Comparison of ENCODE assay signal across 15 cellular contexts in the genomic region with DNA sequence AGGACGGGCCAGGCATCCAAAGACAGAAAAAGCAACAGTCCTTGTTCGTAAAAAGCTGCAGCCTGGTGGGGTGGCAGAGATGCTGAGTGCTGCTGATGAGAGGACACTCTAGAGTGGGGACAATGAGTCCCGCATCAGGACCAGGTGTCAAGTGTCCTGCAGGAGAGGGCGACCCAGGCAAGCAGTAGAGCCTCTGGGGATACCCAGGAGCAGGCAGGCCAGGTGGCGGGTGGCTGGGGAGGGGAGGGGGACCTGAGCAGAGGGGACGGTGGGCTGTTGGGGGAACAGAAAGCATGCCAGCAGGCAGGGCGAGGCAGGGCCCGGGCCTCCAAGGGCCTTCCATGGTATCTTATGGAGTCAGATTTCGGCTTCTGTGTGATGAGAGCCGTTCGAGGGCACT. TPM values are rescaled to one million over a fixed set of nuclear protein-coding genes. Genes with fewer than 3 reads are reported as not detected.
A peak's percentile ranks its signal among the peaks of the same experiment; 100 is the strongest.
DNase-seq lines count a peak whose midpoint lies in the region; ATAC-seq and TF ChIP-seq lines count a peak whose summit lies in the region.
"Had no signal": no experiment of that assay in that cellular context is flagged by ENCODE, and none has a peak within 500 bp of the region (broad histone marks: within the 10 kb centered on the region; RNA-seq: fewer than 3 reads in every experiment).

No MANE protein-coding gene starts in this region.

- POLR2A ChIA-PET in A673 (lab: Charles Lee; ENCODE audit: low non-redundant PET): no interaction called here

- peak; percentile 40 for DNase-seq in H7
- DNase-seq in NCI-H2171 treated with DMSO at 0.1 percent for 48 hours (lab: John Stamatoyannopoulos, UW): peak; percentile 93
- DNase-seq in mesenteric fat pad (ENCODE audit: low spot score): peak; percentile 64
- peak; percentile 57 for DNase-seq in upper lobe of right lung
- DNase-seq in GDM1 (lab: John Stamatoyannopoulos, UW): no peak
- no peak for DNase-seq in HT-29 (ENCODE audit: low spot score)
- DNase-seq in A673 (ENCODE audit: low spot score): no peak
- DNase-seq: AML-193; Caco-2; CD8-positive, alpha-beta memory T cell; DND-41; GF-D8; GM23248 had no signal

- H3K4me1 ChIP-seq in upper lobe of right lung (no peaks in the 10 kb centered on the region), A673 (ENCODE audit: insufficient read depth, low read length, poor library complexity, severe bottlenecking) (peaks cover 6% of the 10 kb centered on the region)
- H3K4me1 ChIP-seq: Caco-2 had no signal

- no peaks in the 10 kb centered on the region for H3K27me3 ChIP-seq in H7 (ENCODE audit: control insufficient read depth, insufficient read depth, low read length)
- H3K27me3 ChIP-seq in upper lobe of right lung: no peaks in the 10 kb centered on the region
- no peaks in the 10 kb centered on the region for H3K27me3 ChIP-seq in A673 (replicated peaks; ENCODE audit: insufficient read depth, low read depth, low read length, poor library complexity)
- H3K27me3 ChIP-seq: BLaER1 had no signal

- H3K27ac ChIP-seq in upper lobe of right lung: no peak overlapping the region
- no peak overlapping the region for H3K27ac ChIP-seq in A673 (ENCODE audit: low read depth, low read length, poor library complexity, severe bottlenecking)
- H3K27ac ChIP-seq: 22Rv1, BLaER1, GM23248 had no signal

- BruUV-seq in A673 (replicated peaks; lab: Mats Ljungman, UMichigan): no TSS peak

- CTCF ChIA-PET in A673 (lab: Charles Lee): no interaction called here

- H3K36me3 ChIP-seq in H7 (replicated peaks; ENCODE audit: control insufficient read depth, insufficient read depth, low read length) (no peaks in the 10 kb centered on the region), upper lobe of right lung (no peaks in the 10 kb centered on the region), A673 (ENCODE audit: insufficient read depth, low read length, poor library complexity, severe bottlenecking) (no peaks in the 10 kb centered on the region)
- H3K36me3 ChIP-seq: BLaER1 had no signal

- no peak for ATAC-seq in upper lobe of right lung

- H3K9me3 ChIP-seq in upper lobe of right lung (no peaks in the 10 kb centered on the region), A673 (ENCODE audit: low read depth, low read length, poor library complexity, severe bottlenecking) (no peaks in the 10 kb centered on the region)
- H3K9me3 ChIP-seq: Caco-2 had no signal

- no peak overlapping the region for H3K4me3 ChIP-seq in H7 (ENCODE audit: insufficient read depth, low read depth, low read length)
- no peak overlapping the region for H3K4me3 ChIP-seq in upper lobe of right lung
- no peak overlapping the region for H3K4me3 ChIP-seq in A673 (ENCODE audit: low read depth, low read length, poor library complexity, severe bottlenecking)
- H3K4me3 ChIP-seq: BLaER1, GM23248 had no signal

- no peak for TF ChIP-seq CTCF in upper lobe of right lung (IDR thresholded peaks at IDR 0.05)
- TF ChIP-seq CTCF in A673 (conservative IDR thresholded peaks at IDR 0.05; ENCODE audit: low read depth, low read length): no peak

- intact Hi-C loops in upper lobe of right lung (cut with DNase I): no loop called here
- intact Hi-C loops in A673 (cut with micrococcal nuclease; ENCODE audit: unreplicated experiment): no loop called here

RNA-seq across cellular contexts. Expression of a gene that starts 35.8 kb away (rescaled TPM):
- total RNA-seq in H7 (2014; rRNA removed; shearing (Covaris generic)): 1.4 and 3.0 TPM in 2 replicates
- total RNA-seq in mesenteric fat pad (3.9 TPM), upper lobe of right lung (4.7 TPM), A673 (2021) (3.6 and 3.8 TPM in 2 replicates)
- total RNA-seq in HT-29 (2014; rRNA removed; shearing (Covaris generic)): 1.6 and 1.8 TPM in 2 replicates

Comparison
In these comparisons a context has a peak if more than half of its experiments do, and no peak if none do; other contexts are left out.
1. DNase-seq: peak in H7 (single experiment), NCI-H2171 treated with DMSO at 0.1 percent for 48 hours (single experiment), mesenteric fat pad (single experiment) and upper lobe of right lung (single experiment); none in GDM1 (single experiment), HT-29 (single experiment) and A673 (single experiment).